24 cellular contexts compared by ENCODE assay signal in genomic region chr3:30966896-30967295, GRCh38.
"Had no signal": no experiment of that assay in that cellular context is flagged by ENCODE, and none has a peak within 500 bp of the region (broad histone marks: within the 10 kb centered on the region; RNA-seq: fewer than 3 reads in every experiment).

No MANE protein-coding gene starts in this region.

- H3K4me1 ChIP-seq: colonic mucosa, esophagus squamous epithelium, gastrocnemius medialis, gastroesophageal sphincter, heart left ventricle, heart right ventricle had no signal

- H3K27me3 Mint-ChIP-seq: dendritic cell treated with granulocyte-macrophage colony-stimulating factor and Interleukin-4, amounts not matched to agents 40 ng/mL and 50 ng/mL, for 4 days had no signal

- H3K4me3 ChIP-seq: colonic mucosa, coronary artery, dorsolateral prefrontal cortex, esophagus squamous epithelium, gastrocnemius medialis, gastroesophageal sphincter, heart left ventricle, heart right ventricle had no signal

- H3K27ac ChIP-seq: colonic mucosa, coronary artery, dorsolateral prefrontal cortex, epithelial cell of prostate, esophagus squamous epithelium, foreskin keratinocyte, gastrocnemius medialis, gastroesophageal sphincter, heart left ventricle, heart right ventricle had no signal

- ATAC-seq: effector memory CD8-positive, alpha-beta T cell; esophagus mucosa; foreskin keratinocyte; gastrocnemius medialis; gastroesophageal sphincter; heart left ventricle; heart right ventricle had no signal

- DNase-seq: colonic mucosa; cortex of kidney; dermis blood vessel endothelial cell; dorsolateral prefrontal cortex; effector CD4-positive, alpha-beta T cell; effector CD8-positive, alpha-beta T cell; effector memory CD4-positive, alpha-beta T cell; effector memory CD8-positive, alpha-beta T cell; endodermal cell; erythroblast; esophagus squamous epithelium; foreskin fibroblast; foreskin keratinocyte; foreskin melanocyte; gastrocnemius medialis; glutamatergic neuron; head of caudate nucleus; heart left ventricle; heart right ventricle had no signal

- H3K4me3 Mint-ChIP-seq: dendritic cell treated with granulocyte-macrophage colony-stimulating factor and Interleukin-4, amounts not matched to agents 40 ng/mL and 50 ng/mL, for 4 days; effector memory CD8-positive, alpha-beta T cell; endodermal cell had no signal

- H3K9me3 ChIP-seq: colonic mucosa, esophagus squamous epithelium, gastrocnemius medialis, gastroesophageal sphincter, heart left ventricle, heart right ventricle had no signal

- H3K9me3 Mint-ChIP-seq: effector memory CD8-positive, alpha-beta T cell; endodermal cell had no signal

- H3K27ac Mint-ChIP-seq: dendritic cell treated with granulocyte-macrophage colony-stimulating factor and Interleukin-4, amounts not matched to agents 40 ng/mL and 50 ng/mL, for 4 days; effector memory CD8-positive, alpha-beta T cell; endodermal cell had no signal

- H3K36me3 ChIP-seq: colonic mucosa, esophagus squamous epithelium, gastrocnemius medialis, gastroesophageal sphincter, heart left ventricle, heart right ventricle had no signal

- H3K27me3 ChIP-seq: colonic mucosa, esophagus squamous epithelium, foreskin keratinocyte, gastrocnemius medialis, gastroesophageal sphincter had no signal
